5 cellular contexts compared by ENCODE assay signal in genomic region chr2:171608168-171608567, GRCh38.
TF ChIP-seq lines count a peak whose summit lies in the region.

No MANE protein-coding gene starts in this region.

TF ChIP-seq in SK-N-SH treated with all-trans-retinoic acid at 6 μM for 48 hours, 23 proteins besides CTCF, POLR2A, EP300 and RAD21 (continues in another document):
- TF ChIP-seq CREB5 (CRISPR knock-in tag; IDR thresholded peaks at IDR 0.05; ENCODE audit: low read depth) = no peak
- TF ChIP-seq SNAI2 (CRISPR knock-in tag; IDR thresholded peaks at IDR 0.05) = no peak
- TF ChIP-seq CSDC2 (CRISPR knock-in tag; IDR thresholded peaks at IDR 0.05) = no peak
- no peak for TF ChIP-seq ZNF565 (CRISPR knock-in tag; conservative IDR thresholded peaks at IDR 0.05; ENCODE audit: low read depth)
- peak; percentile 94 for TF ChIP-seq ZNF8 (CRISPR knock-in tag; IDR thresholded peaks at IDR 0.05)
- no peak for TF ChIP-seq TOX (CRISPR knock-in tag; IDR thresholded peaks at IDR 0.05; ENCODE audit: borderline replicate concordance)

TF ChIP-seq in SK-N-SH, 30 proteins besides CTCF, POLR2A, EP300 and RAD21 (continued from another document):
- TF ChIP-seq POLR2AphosphoS5 (IDR thresholded peaks at IDR 0.05; ENCODE audit: low read depth, low read length) = no peak
- TF ChIP-seq IRF3 (IDR thresholded peaks at IDR 0.05; ENCODE audit: low read depth, low read length) = no peak

TF ChIP-seq in HEK293, 187 proteins besides CTCF, POLR2A, EP300 and RAD21 (continued from another document):
- no peak for TF ChIP-seq ZSCAN5A (tag by site-specific recombination; IDR thresholded peaks at IDR 0.05)

TF ChIP-seq in WTC11, 78 proteins besides CTCF, POLR2A, EP300 and RAD21:
- TF ChIP-seq, protein P1, sequence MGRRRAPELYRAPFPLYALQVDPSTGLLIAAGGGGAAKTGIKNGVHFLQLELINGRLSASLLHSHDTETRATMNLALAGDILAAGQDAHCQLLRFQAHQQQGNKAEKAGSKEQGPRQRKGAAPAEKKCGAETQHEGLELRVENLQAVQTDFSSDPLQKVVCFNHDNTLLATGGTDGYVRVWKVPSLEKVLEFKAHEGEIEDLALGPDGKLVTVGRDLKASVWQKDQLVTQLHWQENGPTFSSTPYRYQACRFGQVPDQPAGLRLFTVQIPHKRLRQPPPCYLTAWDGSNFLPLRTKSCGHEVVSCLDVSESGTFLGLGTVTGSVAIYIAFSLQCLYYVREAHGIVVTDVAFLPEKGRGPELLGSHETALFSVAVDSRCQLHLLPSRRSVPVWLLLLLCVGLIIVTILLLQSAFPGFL (CRISPR knock-in tag; IDR thresholded peaks at IDR 0.05; ENCODE audit: borderline replicate concordance) = no peak
- 0 out of 2 replicates have a peak, but pooled peaks have one; percentile 29 for TF ChIP-seq GTF2I (CRISPR knock-in tag; conservative IDR thresholded peaks at IDR 0.05)

TF ChIP-seq in K562, 482 proteins besides CTCF, POLR2A, EP300 and RAD21 (continued from another document):
- no peak for TF ChIP-seq TRIM25 (IDR thresholded peaks at IDR 0.05; ENCODE audit: borderline replicate concordance)
- TF ChIP-seq ZNF146 (CRISPR knock-in tag; IDR thresholded peaks at IDR 0.05; ENCODE audit: unreplicated experiment) = peak; percentile 55
